8 cellular contexts compared by ENCODE assay signal in genomic region chr12:57148469-57149308, GRCh38. TPM values are rescaled to one million over a fixed set of nuclear protein-coding genes. Genes with fewer than 3 reads are reported as not detected.
DNase-seq lines count a peak whose midpoint lies in the region; ATAC-seq, FAIRE-seq and TF ChIP-seq lines count a peak whose summit lies in the region.

No MANE protein-coding gene starts in this region.

- H3K4me3 Mint-ChIP-seq in brain, result peak overlapping the region in 1 of 5 experiments; percentile 68
- no peak overlapping the region for H3K4me3 Mint-ChIP-seq in CD4-positive, alpha-beta T cell

- H3K36me3 ChIP-seq in HEK293 (ENCODE audit: control insufficient read depth in 2 of 2, insufficient read depth in 1 of 2, low read length in 2 of 2) (peaks cover 0 to 87% of the 10 kb centered on the region in 2 experiments; a peak in 1 of 3 replicates), HepG2 (replicated peaks in 1 of 2; ENCODE audit: control insufficient read depth in 1 of 2, insufficient read depth in 2 of 2, low read length in 2 of 2) (peaks cover 23 to 27% of the 10 kb centered on the region in 2 experiments)

- H3K9me3 ChIP-seq in HEK293 (ENCODE audit: control insufficient read depth, insufficient read depth, low read depth, low read length) (no peaks in the 10 kb centered on the region), HepG2 (ENCODE audit: low read length) (no peaks in the 10 kb centered on the region)
- H3K9me3 ChIP-seq in CD4-positive, alpha-beta T cell (ENCODE audit: control insufficient read depth, low read length), result no peaks in the 10 kb centered on the region

- POLR2A ChIA-PET in HEK293 (lab: Yijun Ruan, JAX) (interaction anchor here (2.0 kb wide), 1 partner anchor 21 kb away, joined by 4 read pairs; the partner anchor contains the start of gene LRP1), HepG2 (lab: Yijun Ruan, JAX) (interaction anchor here (0.6 to 11.4 kb wide), 16 partner anchors 8 to 425 kb away, joined by 3 to 827 read pairs (median 10); partner anchors contain the start of genes LRP1, NAB2, SHMT2 and STAT6)
- POLR2A ChIA-PET in CD4-positive, alpha-beta T cell (lab: Charles Lee), result interaction anchor here (1.2 kb wide), 1 partner anchor 40 kb away, joined by 4 read pairs; no protein-coding TSS in a partner anchor

- H3K27ac ChIP-seq in HEK293 (ENCODE audit: extremely low read depth, low read depth, low read length), result no peak overlapping the region
- peak overlapping the region; percentile 92 for H3K27ac ChIP-seq in HepG2 (ENCODE audit: extremely low read length, insufficient read depth, low read length)
- H3K27ac ChIP-seq in substantia nigra (ENCODE audit: low read depth, low read length, poor library complexity, severe bottlenecking), result peak overlapping the region; percentile 73
- no peak overlapping the region for H3K27ac ChIP-seq in CD4-positive, alpha-beta T cell (ENCODE audit: low read depth, low read length)

- peak; percentile 85 for FAIRE-seq in HepG2 (lab: Jason Lieb, UNC)

- H4K20me1 ChIP-seq in HepG2 (ENCODE audit: insufficient read depth, low read length), result no peaks in the 10 kb centered on the region

- ATAC-seq in HepG2, result peak; percentile 28
- ATAC-seq in HG02759 (IDR thresholded peaks at IDR 0.05; ENCODE audit: unreplicated experiment), result no peak
- no peak for ATAC-seq in CD4-positive, alpha-beta T cell (ENCODE audit: poor library complexity)
- ATAC-seq in HG03521 (IDR thresholded peaks at IDR 0.05; ENCODE audit: unreplicated experiment), result no peak

- peak in 1 of 2 experiments; percentile 86; a peak in 2 of 4 replicates for TF ChIP-seq EP300 in HepG2 (IDR thresholded peaks at IDR 0.05; ENCODE audit: low read depth in 2 of 2, low read length in 2 of 2)
- no peak for TF ChIP-seq EP300 in HepG2 (CRISPR knock-in tag; IDR thresholded peaks at IDR 0.05; ENCODE audit: borderline replicate concordance)

- H3K4me1 ChIP-seq in HEK293 (ENCODE audit: control insufficient read depth, insufficient read depth, low read length) (no peaks in the 10 kb centered on the region), HepG2 (ENCODE audit: insufficient read depth, low read length) (peaks cover 91% of the 10 kb centered on the region)

- CTCF ChIA-PET in HEK293 (lab: Yijun Ruan, JAX) (interaction anchor here (0.6 to 1.4 kb wide), 4 partner anchors 18 to 27 kb away, joined by 3 to 5 read pairs (median 4); no protein-coding TSS in a partner anchor), HepG2 (lab: Yijun Ruan, JAX; ENCODE audit: low intra/inter-chr PET ratio, low total read pairs) (no interaction called here)
- CTCF ChIA-PET in CD4-positive, alpha-beta T cell (lab: Charles Lee), result no interaction called here

- TF ChIP-seq POLR2A in HepG2 (IDR thresholded peaks at IDR 0.05; ENCODE audit: insufficient read depth in 1 of 2, low read depth in 2 of 2, low read length in 2 of 2), result no peak; a peak in 1 of 4 replicates

- 7% methylated on average over 4 of the region's 4 CpGs for WGBS in HepG2 (ENCODE audit: low lambda C conversion rate)

- no peak overlapping the region for H3K4me3 ChIP-seq in HEK293 (ENCODE audit: low read depth, low read length)
- H3K4me3 ChIP-seq in HepG2 (replicated peaks in 1 of 3; ENCODE audit: insufficient read depth in 1 of 3, low read depth in 2 of 3, low read length in 3 of 3), result peak overlapping the region in 1 of 3 experiments; percentile 35; a peak in 2 of 6 replicates

- H2AFZ ChIP-seq in HepG2 (ENCODE audit: low read length), result no peak overlapping the region

- no peaks in the 10 kb centered on the region for H3K27me3 Mint-ChIP-seq in brain
- no peaks in the 10 kb centered on the region for H3K27me3 Mint-ChIP-seq in CD4-positive, alpha-beta T cell

- H3K27ac Mint-ChIP-seq in brain, result peak overlapping the region in 4 of 5 experiments; percentile 59 to 99 (median 76)
- no peak overlapping the region for H3K27ac Mint-ChIP-seq in CD4-positive, alpha-beta T cell

- no TSS peak for BruUV-seq in HepG2 (replicated peaks; lab: Mats Ljungman, UMichigan)

- H3K36me3 Mint-ChIP-seq in brain, result peaks cover 59% of the 10 kb centered on the region
- no peaks in the 10 kb centered on the region for H3K36me3 Mint-ChIP-seq in CD4-positive, alpha-beta T cell (ENCODE audit: low read depth)

- H3K4me1 Mint-ChIP-seq in brain, result peaks cover 60% of the 10 kb centered on the region
- no peaks in the 10 kb centered on the region for H3K4me1 Mint-ChIP-seq in CD4-positive, alpha-beta T cell (ENCODE audit: low read depth)

- H3K9me3 Mint-ChIP-seq in brain, result no peaks in the 10 kb centered on the region
- H3K9me3 Mint-ChIP-seq in CD4-positive, alpha-beta T cell, result no peaks in the 10 kb centered on the region

- in situ Hi-C loops in HepG2 (cut with HindIII; ENCODE audit: extremely low pct_ligation_motif_present, low pct_unique_long_range_greater_than_20kb), result no loop called here

- no peak for TF ChIP-seq RAD21 in HepG2 (CRISPR knock-in tag; IDR thresholded peaks at IDR 0.05)

- DNase-seq in HepG2 (ENCODE audit: low spot score), result peak; percentile 73
- peak in 16 of 49 donors; percentile 16 to 57 (median 28) for DNase-seq in substantia nigra (lab: John Stamatoyannopoulos, UW)
- DNase-seq in stimulated activated naive CD4-positive, alpha-beta T cell treated with Interleukin-2 at 50 U/mL for 16 hours (lab: John Stamatoyannopoulos, UW), result no peak
- no peak for DNase-seq in CD4-positive, alpha-beta T cell

- peaks cover 3% of the 10 kb centered on the region for H3K79me2 ChIP-seq in HepG2 (ENCODE audit: insufficient read depth, low read length)

- H3K9ac ChIP-seq in HepG2 (ENCODE audit: insufficient read depth, low read depth, low read length), result peak overlapping the region; percentile 55

- H3K27me3 ChIP-seq in HepG2 (ENCODE audit: control insufficient read depth in 1 of 2, insufficient read depth in 2 of 2, low read length in 2 of 2), result no peaks in the 10 kb centered on the region
- no peaks in the 10 kb centered on the region for H3K27me3 ChIP-seq in CD4-positive, alpha-beta T cell (ENCODE audit: control insufficient read depth, insufficient read depth, low read length)

- peak overlapping the region; percentile 75 for H3K4me2 ChIP-seq in HepG2 (ENCODE audit: low read depth, low read length)

- TF ChIP-seq CTCF in HEK293 (tag by site-specific recombination; IDR thresholded peaks at IDR 0.05) (no peak), brain (conservative IDR thresholded peaks at IDR 0.05) (no peak), HepG2 (CRISPR knock-in tag; IDR thresholded peaks at IDR 0.05) (no peak)
- no peak for TF ChIP-seq CTCF in CD4-positive, alpha-beta T cell (IDR thresholded peaks at IDR 0.05)

- intact Hi-C loops in HepG2 (cut with micrococcal nuclease; ENCODE audit: unreplicated experiment), result no loop called here
- intact Hi-C loops in CD4-positive, alpha-beta T cell (cut with DNase I, micrococcal nuclease), result no loop called here

RNA-seq across cellular contexts. Expression of gene LRP1-AS, which starts 1.3 kb away (rescaled TPM):
- not detected for polyA plus RNA-seq in brain (ENCODE audit: insufficient read depth, low read depth, low replicate concordance)
- not detected in 2 replicates for total RNA-seq in HepG2 (2016; rRNA removed; fragmentation: Illumina TruSeq; extraction: Trizol)
- not detected in 2 replicates for total RNA-seq in HepG2 (2016; cell fraction: cytosol; rRNA removed; fragmentation: Illumina TruSeq; extraction: Trizol; ENCODE audit: low read depth)
- not detected in 2 replicates for total RNA-seq in HepG2 (2016; cell fraction: insoluble cytoplasmic fraction; rRNA removed; fragmentation: Illumina TruSeq; extraction: Trizol)
- total RNA-seq in HepG2 (2016; cell fraction: membrane; rRNA removed; fragmentation: Illumina TruSeq; extraction: Trizol), result not detected in 2 replicates
- not detected in 2 replicates for total RNA-seq in HepG2 (2016; cell fraction: nucleus; rRNA removed; fragmentation: Illumina TruSeq; extraction: Trizol)
- 0.20 TPM in 1 of 2 replicates, not detected in the other for polyA plus RNA-seq in HepG2 (2011; rRNA removed)
- not detected in 2 replicates for polyA plus RNA-seq in HepG2 (2011; cell fraction: cytosol; rRNA removed)
- polyA plus RNA-seq in HepG2 (2011; cell fraction: nucleus; rRNA removed), result not detected in 2 replicates
- not detected in 2 replicates for polyA plus RNA-seq in HepG2 (2012)
- polyA plus RNA-seq in HepG2 (2016; cell fraction: cytosol; fragmentation: Illumina TruSeq; extraction: Trizol; ENCODE audit: low read depth), result not detected in 2 replicates
- polyA plus RNA-seq in HepG2 (2016; cell fraction: insoluble cytoplasmic fraction; fragmentation: Illumina TruSeq; extraction: Trizol; ENCODE audit: low read depth), result not detected in 2 replicates
- not detected in 2 replicates for polyA plus RNA-seq in HepG2 (2016; cell fraction: membrane; fragmentation: Illumina TruSeq; extraction: Trizol; ENCODE audit: low read depth)
- polyA plus RNA-seq in HepG2 (2016; cell fraction: nucleus; fragmentation: Illumina TruSeq; extraction: Trizol; ENCODE audit: insufficient read depth, low read depth), result not detected in 2 replicates
- polyA minus RNA-seq in HepG2 (2011; rRNA and poly(A)+ RNA removed; ENCODE audit: low replicate concordance), result not detected in 2 replicates
- not detected in 2 replicates for polyA minus RNA-seq in HepG2 (2011; cell fraction: cytosol; rRNA and poly(A)+ RNA removed)
- polyA minus RNA-seq in HepG2 (2011; cell fraction: nucleus; rRNA and poly(A)+ RNA removed), result not detected in 2 replicates
- not detected for total RNA-seq in CD4-positive, alpha-beta T cell

RNA-seq across cellular contexts. Expression of gene LRP1, which starts 20.4 kb away (rescaled TPM):
- polyA plus RNA-seq in brain (ENCODE audit: insufficient read depth, low read depth, low replicate concordance) (56.5 TPM), HepG2 (2011; rRNA removed) (30.8 and 33.6 TPM in 2 replicates)
- total RNA-seq in HepG2 (2016; rRNA removed; fragmentation: Illumina TruSeq; extraction: Trizol), result 14.7 and 16.5 TPM in 2 replicates
- total RNA-seq in HepG2 (2016; cell fraction: cytosol; rRNA removed; fragmentation: Illumina TruSeq; extraction: Trizol; ENCODE audit: low read depth), result 7.0 and 7.1 TPM in 2 replicates
- 12.6 and 13.0 TPM in 2 replicates for total RNA-seq in HepG2 (2016; cell fraction: insoluble cytoplasmic fraction; rRNA removed; fragmentation: Illumina TruSeq; extraction: Trizol)
- total RNA-seq in HepG2 (2016; cell fraction: membrane; rRNA removed; fragmentation: Illumina TruSeq; extraction: Trizol), result 9.7 and 10.2 TPM in 2 replicates
- 47.7 and 58.7 TPM in 2 replicates for total RNA-seq in HepG2 (2016; cell fraction: nucleus; rRNA removed; fragmentation: Illumina TruSeq; extraction: Trizol)
- 30.4 and 39.0 TPM in 2 replicates for polyA plus RNA-seq in HepG2 (2011; cell fraction: cytosol; rRNA removed)
- 188 and 243 TPM in 2 replicates for polyA plus RNA-seq in HepG2 (2011; cell fraction: nucleus; rRNA removed)
- 92.4 and 98.3 TPM in 2 replicates for polyA plus RNA-seq in HepG2 (2012)
- 2.5 TPM in 2 replicates for polyA plus RNA-seq in HepG2 (2016; cell fraction: cytosol; fragmentation: Illumina TruSeq; extraction: Trizol; ENCODE audit: low read depth)
- polyA plus RNA-seq in HepG2 (2016; cell fraction: insoluble cytoplasmic fraction; fragmentation: Illumina TruSeq; extraction: Trizol; ENCODE audit: low read depth), result 11.6 and 18.1 TPM in 2 replicates
- polyA plus RNA-seq in HepG2 (2016; cell fraction: membrane; fragmentation: Illumina TruSeq; extraction: Trizol; ENCODE audit: low read depth), result 4.9 TPM in 2 replicates
- 95.2 and 99.3 TPM in 2 replicates for polyA plus RNA-seq in HepG2 (2016; cell fraction: nucleus; fragmentation: Illumina TruSeq; extraction: Trizol; ENCODE audit: insufficient read depth, low read depth)
- polyA minus RNA-seq in HepG2 (2011; rRNA and poly(A)+ RNA removed; ENCODE audit: low replicate concordance), result 6.6 and 218 TPM in 2 replicates
- polyA minus RNA-seq in HepG2 (2011; cell fraction: cytosol; rRNA and poly(A)+ RNA removed), result 92.2 and 104 TPM in 2 replicates
- polyA minus RNA-seq in HepG2 (2011; cell fraction: nucleus; rRNA and poly(A)+ RNA removed), result 85.0 and 102 TPM in 2 replicates
- total RNA-seq in CD4-positive, alpha-beta T cell, result 1 to 10 TPM; 6.6 to 8.5 TPM

RNA-seq across cellular contexts. Expression of gene STAT6, which starts 37.5 kb away (rescaled TPM):
- polyA plus RNA-seq in brain (ENCODE audit: insufficient read depth, low read depth, low replicate concordance), result 8.8 TPM
- 19.4 and 28.0 TPM in 2 replicates for total RNA-seq in HepG2 (2016; rRNA removed; fragmentation: Illumina TruSeq; extraction: Trizol)
- total RNA-seq in HepG2 (2016; cell fraction: cytosol; rRNA removed; fragmentation: Illumina TruSeq; extraction: Trizol; ENCODE audit: low read depth), result 6.8 and 8.2 TPM in 2 replicates
- total RNA-seq in HepG2 (2016; cell fraction: insoluble cytoplasmic fraction; rRNA removed; fragmentation: Illumina TruSeq; extraction: Trizol), result 16.5 and 28.8 TPM in 2 replicates
- total RNA-seq in HepG2 (2016; cell fraction: membrane; rRNA removed; fragmentation: Illumina TruSeq; extraction: Trizol), result 12.1 and 12.8 TPM in 2 replicates
- total RNA-seq in HepG2 (2016; cell fraction: nucleus; rRNA removed; fragmentation: Illumina TruSeq; extraction: Trizol), result 25.5 and 33.3 TPM in 2 replicates
- polyA plus RNA-seq in HepG2 (2011; rRNA removed), result 62.2 and 68.7 TPM in 2 replicates
- 28.2 and 38.4 TPM in 2 replicates for polyA plus RNA-seq in HepG2 (2011; cell fraction: cytosol; rRNA removed)
- polyA plus RNA-seq in HepG2 (2011; cell fraction: nucleus; rRNA removed), result 203 and 258 TPM in 2 replicates
- 33.9 and 37.3 TPM in 2 replicates for polyA plus RNA-seq in HepG2 (2012)
- 3.4 and 3.9 TPM in 2 replicates for polyA plus RNA-seq in HepG2 (2016; cell fraction: cytosol; fragmentation: Illumina TruSeq; extraction: Trizol; ENCODE audit: low read depth)
- polyA plus RNA-seq in HepG2 (2016; cell fraction: insoluble cytoplasmic fraction; fragmentation: Illumina TruSeq; extraction: Trizol; ENCODE audit: low read depth), result 16.5 and 19.0 TPM in 2 replicates
- polyA plus RNA-seq in HepG2 (2016; cell fraction: membrane; fragmentation: Illumina TruSeq; extraction: Trizol; ENCODE audit: low read depth), result 8.0 and 8.1 TPM in 2 replicates
- 87.2 and 88.4 TPM in 2 replicates for polyA plus RNA-seq in HepG2 (2016; cell fraction: nucleus; fragmentation: Illumina TruSeq; extraction: Trizol; ENCODE audit: insufficient read depth, low read depth)
- polyA minus RNA-seq in HepG2 (2011; rRNA and poly(A)+ RNA removed; ENCODE audit: low replicate concordance), result 65.8 and 169 TPM in 2 replicates
- polyA minus RNA-seq in HepG2 (2011; cell fraction: cytosol; rRNA and poly(A)+ RNA removed), result 16.4 and 22.5 TPM in 2 replicates
- polyA minus RNA-seq in HepG2 (2011; cell fraction: nucleus; rRNA and poly(A)+ RNA removed), result 34.6 and 43.3 TPM in 2 replicates
- 100 to 1,000 TPM; 133 to 144 TPM for total RNA-seq in CD4-positive, alpha-beta T cell

RNA-seq across cellular contexts. Expression of gene NAB2, which starts 59.8 kb away (rescaled TPM):
- 12.0 TPM for polyA plus RNA-seq in brain (ENCODE audit: insufficient read depth, low read depth, low replicate concordance)
- total RNA-seq in HepG2 (2016; rRNA removed; fragmentation: Illumina TruSeq; extraction: Trizol), result 11.0 and 11.7 TPM in 2 replicates
- 3.0 and 3.6 TPM in 2 replicates for total RNA-seq in HepG2 (2016; cell fraction: cytosol; rRNA removed; fragmentation: Illumina TruSeq; extraction: Trizol; ENCODE audit: low read depth)
- 11.0 and 11.7 TPM in 2 replicates for total RNA-seq in HepG2 (2016; cell fraction: insoluble cytoplasmic fraction; rRNA removed; fragmentation: Illumina TruSeq; extraction: Trizol)
- total RNA-seq in HepG2 (2016; cell fraction: membrane; rRNA removed; fragmentation: Illumina TruSeq; extraction: Trizol), result 6.6 and 6.9 TPM in 2 replicates
- 5.9 and 6.3 TPM in 2 replicates for total RNA-seq in HepG2 (2016; cell fraction: nucleus; rRNA removed; fragmentation: Illumina TruSeq; extraction: Trizol)
- 12.9 and 17.5 TPM in 2 replicates for polyA plus RNA-seq in HepG2 (2011; rRNA removed)
- 11.8 and 13.8 TPM in 2 replicates for polyA plus RNA-seq in HepG2 (2011; cell fraction: cytosol; rRNA removed)
- 15.3 and 15.9 TPM in 2 replicates for polyA plus RNA-seq in HepG2 (2011; cell fraction: nucleus; rRNA removed)
- 8.1 and 11.0 TPM in 2 replicates for polyA plus RNA-seq in HepG2 (2012)
- polyA plus RNA-seq in HepG2 (2016; cell fraction: cytosol; fragmentation: Illumina TruSeq; extraction: Trizol; ENCODE audit: low read depth), result 1.9 and 2.1 TPM in 2 replicates
- 11.1 and 11.2 TPM in 2 replicates for polyA plus RNA-seq in HepG2 (2016; cell fraction: insoluble cytoplasmic fraction; fragmentation: Illumina TruSeq; extraction: Trizol; ENCODE audit: low read depth)
- 4.3 and 4.7 TPM in 2 replicates for polyA plus RNA-seq in HepG2 (2016; cell fraction: membrane; fragmentation: Illumina TruSeq; extraction: Trizol; ENCODE audit: low read depth)
- polyA plus RNA-seq in HepG2 (2016; cell fraction: nucleus; fragmentation: Illumina TruSeq; extraction: Trizol; ENCODE audit: insufficient read depth, low read depth), result 14.2 and 14.8 TPM in 2 replicates
- 19.1 and 23.7 TPM in 2 replicates for polyA minus RNA-seq in HepG2 (2011; rRNA and poly(A)+ RNA removed; ENCODE audit: low replicate concordance)
- polyA minus RNA-seq in HepG2 (2011; cell fraction: cytosol; rRNA and poly(A)+ RNA removed), result 9.8 and 9.9 TPM in 2 replicates
- polyA minus RNA-seq in HepG2 (2011; cell fraction: nucleus; rRNA and poly(A)+ RNA removed), result 5.2 and 7.7 TPM in 2 replicates
- total RNA-seq in CD4-positive, alpha-beta T cell, result 1 to 10 TPM; 4.8 to 6.1 TPM

Comparison
In these comparisons a context has a peak if more than half of its experiments do, and no peak if none do; other contexts are left out.
1. H3K27ac ChIP-seq: peak in HepG2 (single experiment) and substantia nigra (single experiment); none in HEK293 (single experiment) and CD4-positive, alpha-beta T cell (single experiment).
2. Of the 63 proteins assayed by ChIP-seq in both HepG2 and HEK293: peak only in HepG2: ATF2, MEIS1, PATZ1, REPIN1, YY1, ZBTB10 and 7 more; only in HEK293: ZBTB20; in both: none; in neither: 47; mixed calls (peak in some experiments, not most) for 2.